ENCODE assay signal across 1 cellular context in genomic region chr14:67137744-67138371, GRCh38.
TF ChIP-seq lines count a peak whose summit lies in the region.

No MANE protein-coding gene starts in this region.

TF ChIP-seq in Ishikawa, 13 proteins besides CTCF, POLR2A, EP300 and RAD21 (continued from another document):
- no peak for TF ChIP-seq CEBPB (IDR thresholded peaks at IDR 0.05)
- no peak for TF ChIP-seq TCF12 (IDR thresholded peaks at IDR 0.05; ENCODE audit: low read depth)
- no peak for TF ChIP-seq NFIC (IDR thresholded peaks at IDR 0.05)
- TF ChIP-seq TAF1 (IDR thresholded peaks at IDR 0.05; ENCODE audit: low read depth) = no peak
- TF ChIP-seq YY1 (IDR thresholded peaks at IDR 0.05; ENCODE audit: low read depth) = no peak
- no peak for TF ChIP-seq ZBTB7A (IDR thresholded peaks at IDR 0.05; ENCODE audit: low read depth)
- TF ChIP-seq EGR1 (IDR thresholded peaks at IDR 0.05) = no peak
